ENCODE assay signal across 8 cellular contexts in the genomic region with DNA sequence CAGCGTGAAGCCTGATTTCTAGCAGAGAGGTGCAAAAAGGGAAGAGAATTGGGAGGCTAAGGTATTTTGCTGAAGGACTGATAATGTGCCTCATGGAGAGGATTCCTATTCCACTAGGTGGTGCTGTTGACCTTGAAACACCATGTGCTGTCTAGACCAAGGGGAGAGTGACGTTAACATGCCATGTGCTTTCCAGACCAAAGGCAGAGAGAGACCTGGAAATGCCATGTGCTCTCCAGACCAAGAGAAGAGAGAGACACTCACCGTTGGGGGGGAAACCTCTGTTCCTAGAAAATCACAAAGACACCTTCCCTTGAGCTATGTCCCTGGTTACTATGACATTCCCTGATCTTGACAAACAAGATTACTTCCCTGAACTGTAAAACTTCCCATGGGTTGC.
DNase-seq lines count a peak whose midpoint lies in the region; ATAC-seq, FAIRE-seq and TF ChIP-seq lines count a peak whose summit lies in the region.

No MANE protein-coding gene starts in this region.

- H3K9me3 ChIP-seq in RWPE2 (ENCODE audit: severe bottlenecking) (no peaks in the 10 kb centered on the region), small intestine (ENCODE audit: control insufficient read depth, low read depth) (no peaks in the 10 kb centered on the region)

- peak; percentile 29 for DNase-seq in GM13977 (ENCODE audit: low spot score)
- DNase-seq in KBM-7 = peak; percentile 95
- DNase-seq in RWPE2 (ENCODE audit: low spot score) = no peak
- DNase-seq in foreskin fibroblast = peak; percentile 42 to 47
- peak; percentile 0 for DNase-seq in small intestine
- no peak for DNase-seq in GM19238 (ENCODE audit: insufficient read length, low spot score)

- peak; percentile 85 for TF ChIP-seq CTCF in GM13977 (IDR thresholded peaks at IDR 0.05; ENCODE audit: extremely low read depth, insufficient read depth, missing control alignments)
- peak; percentile 78 for TF ChIP-seq CTCF in RWPE2 (IDR thresholded peaks at IDR 0.05; ENCODE audit: poor library complexity, severe bottlenecking)
- peak; percentile 49 for TF ChIP-seq CTCF in foreskin fibroblast (IDR thresholded peaks at IDR 0.05; ENCODE audit: low read depth, low read length)

- in situ Hi-C loops in GM13977 (cut with MboI; ENCODE audit: low pct_unique_long_range_greater_than_20kb, low sequenced_read_pairs, unreplicated experiment) (loop anchor here (5.0 to 25.0 kb wide), 2 partner anchors 358 to 648 kb away; no protein-coding TSS in a partner anchor), KBM-7 (cut with MboI; ENCODE audit: low pct_unique_long_range_greater_than_20kb, low sequenced_read_pairs) (no loop called here)

- H3K4me1 ChIP-seq in ACC112 (ENCODE audit: control insufficient read depth, insufficient read depth, low read length, unreplicated experiment) = no peaks in the 10 kb centered on the region
- H3K4me1 ChIP-seq in RWPE2 (ENCODE audit: insufficient read depth, poor library complexity, severe bottlenecking) = no peaks in the 10 kb centered on the region
- no peaks in the 10 kb centered on the region for H3K4me1 ChIP-seq in small intestine (ENCODE audit: control insufficient read depth in 2 of 2, insufficient read depth in 1 of 2, low read depth in 1 of 2, low read length in 1 of 2)

- ATAC-seq in RWPE2 (ENCODE audit: low read depth) (peak; percentile 75), HG02623 (IDR thresholded peaks at IDR 0.05; ENCODE audit: unreplicated experiment) (no peak)

- H3K36me3 ChIP-seq in ACC112 (ENCODE audit: insufficient read depth, low read length) (no peaks in the 10 kb centered on the region), RWPE2 (ENCODE audit: low read depth) (no peaks in the 10 kb centered on the region), small intestine (ENCODE audit: control insufficient read depth in 2 of 2, insufficient read depth in 2 of 2, low read length in 2 of 2) (no peaks in the 10 kb centered on the region)

- H3K27me3 ChIP-seq in ACC112 (ENCODE audit: insufficient read depth, low read length) (no peaks in the 10 kb centered on the region), RWPE2 (ENCODE audit: insufficient read depth, poor library complexity, severe bottlenecking) (no peaks in the 10 kb centered on the region), small intestine (ENCODE audit: control insufficient read depth in 2 of 2, insufficient read depth in 2 of 2, low read length in 2 of 2) (no peaks in the 10 kb centered on the region)

- peak overlapping the region; percentile 12 for H2AFZ ChIP-seq in ACC112 (ENCODE audit: low read length, unreplicated experiment)

- 35 to 41% (median 40%) methylated on average over 3 of the region's 3 CpGs for WGBS in small intestine, 3 donors

- H3K4me3 ChIP-seq in ACC112 (ENCODE audit: low read depth, low read length) (no peak overlapping the region), RWPE2 (ENCODE audit: severe bottlenecking) (no peak overlapping the region), foreskin fibroblast (ENCODE audit: low read depth in 1 of 2, low read length in 2 of 2) (no peak overlapping the region), small intestine (ENCODE audit: low read depth in 1 of 2, low read length in 2 of 2) (no peak overlapping the region)

- H3K79me2 ChIP-seq in ACC112 (ENCODE audit: control insufficient read depth, insufficient read depth, low read length, unreplicated experiment) = no peaks in the 10 kb centered on the region

- no peak for FAIRE-seq in small intestine (lab: Jason Lieb, UNC)

- H3K27ac ChIP-seq in ACC112 (ENCODE audit: low read depth, low read length) = no peak overlapping the region
- no peak overlapping the region for H3K27ac ChIP-seq in RWPE2 (ENCODE audit: poor library complexity, severe bottlenecking)
- H3K27ac ChIP-seq in small intestine (ENCODE audit: low read depth in 1 of 2, low read length in 1 of 2) = no peak overlapping the region

Comparison
In these comparisons a context has a peak if more than half of its experiments do, and no peak if none do; other contexts are left out.
1. DNase-seq: peak in GM13977 (single experiment), KBM-7 (single experiment), foreskin fibroblast (2 of 2) and small intestine (single experiment); none in RWPE2 (single experiment) and GM19238 (single experiment).
2. Peak in every context shown above with its lines, with median percentiles within 50 percentile points of each other: CTCF ChIP-seq.